In the genomic region with DNA sequence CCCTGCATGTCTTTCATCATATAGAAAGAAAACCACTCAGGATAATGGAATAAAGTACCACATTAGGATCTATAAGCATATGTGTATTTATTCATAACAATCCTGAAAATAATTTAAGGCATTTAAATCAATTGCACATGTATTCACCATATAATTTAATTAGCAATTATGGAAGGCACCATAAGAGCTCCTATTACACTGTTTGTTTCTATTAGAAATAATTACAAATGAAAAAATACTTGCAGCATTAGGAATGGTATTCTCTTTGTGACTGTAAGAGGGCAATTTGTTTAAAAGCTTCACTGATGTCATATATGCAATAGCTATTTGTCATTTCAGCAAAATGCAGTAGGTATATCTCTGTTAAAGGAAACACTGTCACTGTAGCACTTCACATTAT, we compare ENCODE assay signal across 27 cellular contexts.
"Had no signal": no experiment of that assay in that cellular context is flagged by ENCODE, and none has a peak within 500 bp of the region (broad histone marks: within the 10 kb centered on the region; RNA-seq: fewer than 3 reads in every experiment).

No MANE protein-coding gene starts in this region.

- ATAC-seq: activated CD4-positive, alpha-beta T cell treated with anti-CD3 and anti-CD28 coated beads for 36 hours; activated CD8-positive, alpha-beta memory T cell treated with anti-CD3 and anti-CD28 coated beads, Interleukin-2, amount 10 ng/mL, durations not matched to agents 7 days and 5 days; activated CD8-positive, alpha-beta T cell treated with anti-CD3 and anti-CD28 coated beads, Interleukin-2, amount 10 ng/mL, durations not matched to agents 7 days and 5 days; activated naive CD8-positive, alpha-beta T cell treated with anti-CD3 and anti-CD28 coated beads, Interleukin-2, amount 50 U/mL, for 24 hours; body of pancreas; esophagus mucosa; heart left ventricle had no signal

- DNase-seq: activated CD4-positive, alpha-beta memory T cell treated with anti-CD3 and anti-CD28 coated beads for 36 hours; activated CD4-positive, alpha-beta T cell treated with anti-CD3 and anti-CD28 coated beads for 36 hours; activated CD4-positive, alpha-beta T cell treated with anti-CD3 and anti-CD28 coated beads, Interleukin-2, amount 10 ng/mL, durations not matched to agents 24 days and 14 days; activated CD4-positive, CD25-positive, alpha-beta regulatory T cell; activated CD4-positive, CD25-positive, alpha-beta regulatory T cell treated with anti-CD3 and anti-CD28 coated beads, Interleukin-2, amount 50 U/mL, for 72 hours; activated CD8-positive, alpha-beta memory T cell treated with anti-CD3 and anti-CD28 coated beads, Interleukin-2, amount 10 ng/mL, durations not matched to agents 7 days and 5 days; activated CD8-positive, alpha-beta memory T cell treated with anti-CD3 and anti-CD28 coated beads, Interleukin-2, amount 50 U/mL, for 4 hours; activated CD8-positive, alpha-beta T cell treated with anti-CD3 and anti-CD28 coated beads, Interleukin-2, amount 10 ng/mL, durations not matched to agents 7 days and 5 days; activated effector memory CD4-positive, alpha-beta T cell treated with anti-CD3 and anti-CD28 coated beads, Interleukin-2, amount 50 U/mL, for 16 hours; activated naive CD4-positive, alpha-beta T cell treated with anti-CD3 and anti-CD28 coated beads for 36 hours; activated naive CD8-positive, alpha-beta T cell treated with anti-CD3 and anti-CD28 coated beads for 36 hours; activated naive CD8-positive, alpha-beta T cell treated with anti-CD3 and anti-CD28 coated beads, Interleukin-2, amount 50 U/mL, for 24 hours; activated T-cell treated with anti-CD3 and anti-CD28 coated beads, Interleukin-2, amount 50 U/mL, for 1 hour; activated T-cell treated with anti-CD3 and anti-CD28 coated beads, Interleukin-2, amount 50 U/mL, for 48 hours; adrenal gland; amygdala; aorta; body of pancreas; caudate nucleus; cortex of kidney; dermis blood vessel endothelial cell; effector CD8-positive, alpha-beta T cell; foreskin fibroblast; glutamatergic neuron; heart left ventricle; hypothalamus had no signal
